Comparison of ENCODE assay signal across 20 cellular contexts in the genomic region with DNA sequence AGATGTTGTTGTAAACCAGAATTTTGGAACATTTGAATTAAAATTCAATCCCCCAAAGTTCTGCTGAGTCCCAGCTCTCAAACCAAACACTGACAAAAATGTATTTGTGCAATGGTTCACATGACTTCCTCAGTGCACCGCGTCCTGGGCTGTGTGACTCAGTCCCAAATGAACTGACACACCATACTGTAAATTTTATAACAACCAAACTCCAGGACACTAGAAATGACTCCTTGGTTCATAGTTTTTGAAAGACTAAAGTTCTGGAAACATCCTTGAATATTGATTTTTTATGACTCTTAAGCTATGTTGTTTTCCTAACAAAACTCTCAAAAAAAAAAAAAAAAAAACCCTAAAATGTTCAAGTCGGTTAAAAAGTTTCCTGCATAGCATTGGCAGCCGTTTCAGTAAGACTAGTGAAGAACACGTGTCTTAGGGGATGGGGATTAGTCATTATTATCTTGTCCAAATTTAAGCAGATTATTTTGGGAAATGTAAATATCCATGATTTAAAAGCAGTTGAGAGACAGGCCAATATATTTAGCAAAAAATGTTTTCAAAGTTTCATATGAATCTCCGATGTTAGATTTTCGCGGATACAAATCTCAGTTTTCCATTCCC.
DNase-seq lines count a peak whose midpoint lies in the region; ATAC-seq, FAIRE-seq and TF ChIP-seq lines count a peak whose summit lies in the region.
"Had no signal": no experiment of that assay in that cellular context is flagged by ENCODE, and none has a peak within 500 bp of the region (broad histone marks: within the 10 kb centered on the region; RNA-seq: fewer than 3 reads in every experiment).

No MANE protein-coding gene starts in this region.

- H3K9ac ChIP-seq in GM23248 (no peak overlapping the region), smooth muscle cell (ENCODE audit: low read depth) (no peak overlapping the region), kidney (ENCODE audit: low read length in 2 of 2) (no peak overlapping the region)

- H3K4me3 ChIP-seq in GM23248 (peak overlapping the region; percentile 35), cardiac fibroblast (replicated peaks in 1 of 2; ENCODE audit: low read depth in 2 of 2, low read length in 2 of 2) (no peak overlapping the region), left ventricle myocardium inferior (no peak overlapping the region), smooth muscle cell (no peak overlapping the region), kidney (ENCODE audit: low read length in 2 of 2) (no peak overlapping the region)
- H3K4me3 ChIP-seq: GM12878, K562 had no signal

- H3K4me2 ChIP-seq in GM23248 (ENCODE audit: unreplicated experiment) (peak overlapping the region; percentile 72), smooth muscle cell (peak overlapping the region; percentile 29)

- H3K4me1 Mint-ChIP-seq in activated naive CD8-positive, alpha-beta T cell treated with anti-CD3 and anti-CD28 coated beads, Interleukin-2, amount 50 U/mL, for 24 hours, result no peaks in the 10 kb centered on the region
- H3K4me1 Mint-ChIP-seq: CD4-positive, CD25-positive, alpha-beta regulatory T cell had no signal

- no peak overlapping the region for H3K27ac Mint-ChIP-seq in activated naive CD8-positive, alpha-beta T cell treated with anti-CD3 and anti-CD28 coated beads, Interleukin-2, amount 50 U/mL, for 24 hours
- H3K27ac Mint-ChIP-seq: CD4-positive, CD25-positive, alpha-beta regulatory T cell; stimulated activated naive CD8-positive, alpha-beta T cell treated with anti-CD3 and anti-CD28 coated beads, Interleukin-15, Interleukin-2, amounts not matched to agents 100 ng/mL and 50 ng/mL, for 24 hours had no signal

- H3K27ac ChIP-seq in GM23248, result peak overlapping the region; percentile 57
- peak overlapping the region; percentile 74 for H3K27ac ChIP-seq in left ventricle myocardium inferior (replicated peaks)
- no peak overlapping the region for H3K27ac ChIP-seq in smooth muscle cell (ENCODE audit: low read depth)
- H3K27ac ChIP-seq in kidney (ENCODE audit: low read depth in 2 of 2, low read length in 2 of 2), result no peak overlapping the region
- H3K27ac ChIP-seq: neutrophil had no signal

- TF ChIP-seq CTCF in cardiac fibroblast (IDR thresholded peaks at IDR 0.05; ENCODE audit: low read depth, low read length), result no peak
- no peak for TF ChIP-seq CTCF in left ventricle myocardium inferior (IDR thresholded peaks at IDR 0.05; ENCODE audit: borderline replicate concordance)
- no peak for TF ChIP-seq CTCF in smooth muscle cell (IDR thresholded peaks at IDR 0.05; ENCODE audit: borderline replicate concordance, insufficient read depth, poor library complexity, severe bottlenecking)
- TF ChIP-seq CTCF in kidney (IDR thresholded peaks at IDR 0.05; ENCODE audit: borderline replicate concordance, extremely low read depth, insufficient read depth), result no peak

- H3K9me3 ChIP-seq in GM23248 (ENCODE audit: low read depth), result no peaks in the 10 kb centered on the region
- H3K9me3 ChIP-seq in left ventricle myocardium inferior (replicated peaks), result no peaks in the 10 kb centered on the region
- no peaks in the 10 kb centered on the region for H3K9me3 ChIP-seq in smooth muscle cell (replicated peaks; ENCODE audit: low read depth)
- no peaks in the 10 kb centered on the region for H3K9me3 ChIP-seq in kidney (ENCODE audit: control insufficient read depth in 1 of 2, low read length in 2 of 2)
- H3K9me3 ChIP-seq: neutrophil had no signal

- DNase-seq in GM23248, result peak; percentile 83
- DNase-seq in cardiac fibroblast (ENCODE audit: low read depth in 2 of 2), result peak; percentile 43 to 77
- peak; percentile 33 for DNase-seq in left ventricle myocardium inferior
- no peak for DNase-seq in smooth muscle cell (lab: John Stamatoyannopoulos, UW; ENCODE audit: unreplicated experiment)
- DNase-seq in activated naive CD8-positive, alpha-beta T cell treated with anti-CD3 and anti-CD28 coated beads, Interleukin-2, amount 50 U/mL, for 24 hours, result no peak
- DNase-seq in NCI-H2227 treated with DMSO at 0.1 percent for 48 hours (lab: John Stamatoyannopoulos, UW), result no peak
- DNase-seq in kidney, result no peak
- DNase-seq: activated CD4-positive, alpha-beta T cell treated with anti-CD3 and anti-CD28 coated beads, Interleukin-2, amount 50 U/mL, for 48 hours; amygdala; CD4-positive, CD25-positive, alpha-beta regulatory T cell; DMS79 treated with DMSO at 0.1 percent for 48 hours; NCI-H1417 treated with DMSO at 0.1 percent for 48 hours; NCI-H446; SHP77 treated with DMSO at 0.1 percent for 48 hours had no signal

- 1 to 8% methylated on average over 8 of the region's 8 CpGs for WGBS in GM23248 (ENCODE audit: low coverage in 1 of 2, low lambda C conversion rate in 2 of 2, missing lambda C conversion rate in 2 of 2), 2 experiments
- WGBS in smooth muscle cell (ENCODE audit: low lambda C conversion rate), result 71% methylated on average over 8 of the region's 8 CpGs

- H3K27me3 ChIP-seq in GM23248 (replicated peaks; ENCODE audit: insufficient read depth) (no peaks in the 10 kb centered on the region), left ventricle myocardium inferior (ENCODE audit: low read depth) (no peaks in the 10 kb centered on the region), smooth muscle cell (ENCODE audit: low read depth) (no peaks in the 10 kb centered on the region)
- H3K27me3 ChIP-seq: neutrophil had no signal

- H2AFZ ChIP-seq in GM23248 (peak overlapping the region; percentile 27), smooth muscle cell (ENCODE audit: low read depth) (no peak overlapping the region)

- H3F3A ChIP-seq in GM23248 (ENCODE audit: insufficient read depth), result peaks cover 19% of the 10 kb centered on the region
- no peaks in the 10 kb centered on the region for H3F3A ChIP-seq in smooth muscle cell (ENCODE audit: low read depth)

- intact Hi-C loops in left ventricle myocardium inferior (cut with micrococcal nuclease), result loop anchor here (5.0 to 10.0 kb wide), 3 partner anchors 283 to 705 kb away; partner anchors contain the start of gene TCF4
- intact Hi-C loops in kidney (cut with DNase I), result no loop called here

- TF ChIP-seq POLR2A in GM18505 (IDR thresholded peaks at IDR 0.05; ENCODE audit: borderline replicate concordance, extremely low read depth, insufficient read depth, insufficient read length), result no peak

- H3K36me3 ChIP-seq in GM23248 (ENCODE audit: low read depth) (no peaks in the 10 kb centered on the region), left ventricle myocardium inferior (no peaks in the 10 kb centered on the region), smooth muscle cell (ENCODE audit: low read depth) (no peaks in the 10 kb centered on the region), kidney (ENCODE audit: control insufficient read depth in 1 of 2, insufficient read depth in 2 of 2, low read length in 2 of 2) (no peaks in the 10 kb centered on the region)
- H3K36me3 ChIP-seq: neutrophil had no signal

- H3K79me2 ChIP-seq in GM23248 (ENCODE audit: insufficient read depth) (no peaks in the 10 kb centered on the region), smooth muscle cell (ENCODE audit: low read depth) (no peaks in the 10 kb centered on the region)

- no peak for ATAC-seq in GM18505 (IDR thresholded peaks at IDR 0.05; ENCODE audit: unreplicated experiment)
- ATAC-seq in activated naive CD8-positive, alpha-beta T cell treated with anti-CD3 and anti-CD28 coated beads, Interleukin-2, amount 50 U/mL, for 24 hours, result no peak
- ATAC-seq: GM12878, K562 had no signal

- no peaks in the 10 kb centered on the region for H3K36me3 Mint-ChIP-seq in activated naive CD8-positive, alpha-beta T cell treated with anti-CD3 and anti-CD28 coated beads, Interleukin-2, amount 50 U/mL, for 24 hours (ENCODE audit: low read depth)
- H3K36me3 Mint-ChIP-seq: CD4-positive, CD25-positive, alpha-beta regulatory T cell; mesothelial cell of epicardium had no signal

- no peaks in the 10 kb centered on the region for H3K9me3 Mint-ChIP-seq in activated naive CD8-positive, alpha-beta T cell treated with anti-CD3 and anti-CD28 coated beads, Interleukin-2, amount 50 U/mL, for 24 hours
- H3K9me3 Mint-ChIP-seq: stimulated activated naive CD8-positive, alpha-beta T cell treated with anti-CD3 and anti-CD28 coated beads, Interleukin-15, Interleukin-2, amounts not matched to agents 100 ng/mL and 50 ng/mL, for 24 hours had no signal

- H3K4me1 ChIP-seq in GM23248 (ENCODE audit: insufficient read depth) (peaks cover 36% of the 10 kb centered on the region), left ventricle myocardium inferior (peaks cover 21% of the 10 kb centered on the region), smooth muscle cell (ENCODE audit: low read depth) (peaks cover 8% of the 10 kb centered on the region), kidney (ENCODE audit: control insufficient read depth in 1 of 2, insufficient read depth in 1 of 2, low read depth in 1 of 2, low read length in 2 of 2) (no peaks in the 10 kb centered on the region)

- in situ Hi-C loops in GM23248 (cut with MboI), result loop anchor here (25.0 kb wide), 1 partner anchor 692 kb away; no protein-coding TSS in a partner anchor

- FAIRE-seq in kidney (lab: Jason Lieb, UNC), result no peak
- FAIRE-seq: GM12878, K562 had no signal

- H3K4me3 Mint-ChIP-seq in activated naive CD8-positive, alpha-beta T cell treated with anti-CD3 and anti-CD28 coated beads, Interleukin-2, amount 50 U/mL, for 24 hours, result no peak overlapping the region
- H3K4me3 Mint-ChIP-seq: CD4-positive, CD25-positive, alpha-beta regulatory T cell; mesothelial cell of epicardium; stimulated activated naive CD8-positive, alpha-beta T cell treated with anti-CD3 and anti-CD28 coated beads, Interleukin-15, Interleukin-2, amounts not matched to agents 100 ng/mL and 50 ng/mL, for 24 hours had no signal

- H4K20me1 ChIP-seq in GM23248 (ENCODE audit: insufficient read depth) (no peaks in the 10 kb centered on the region), smooth muscle cell (ENCODE audit: low read depth) (no peaks in the 10 kb centered on the region)

- H3K9me2 ChIP-seq in GM23248 (ENCODE audit: insufficient read depth), result no peaks in the 10 kb centered on the region

- no peaks in the 10 kb centered on the region for H3K27me3 Mint-ChIP-seq in activated naive CD8-positive, alpha-beta T cell treated with anti-CD3 and anti-CD28 coated beads, Interleukin-2, amount 50 U/mL, for 24 hours
- H3K27me3 Mint-ChIP-seq: CD4-positive, CD25-positive, alpha-beta regulatory T cell; stimulated activated naive CD8-positive, alpha-beta T cell treated with anti-CD3 and anti-CD28 coated beads, Interleukin-15, Interleukin-2, amounts not matched to agents 100 ng/mL and 50 ng/mL, for 24 hours had no signal

Comparison
In these comparisons a context has a peak if more than half of its experiments do, and no peak if none do; other contexts are left out.
1. DNase-seq: peak in GM23248 (single experiment), cardiac fibroblast (2 of 2) and left ventricle myocardium inferior (single experiment); none in smooth muscle cell (single experiment), activated naive CD8-positive, alpha-beta T cell treated with anti-CD3 and anti-CD28 coated beads, Interleukin-2, amount 50 U/mL, for 24 hours (single experiment), NCI-H2227 treated with DMSO at 0.1 percent for 48 hours (single experiment) and kidney (single experiment).
2. H3K27ac ChIP-seq: peak in GM23248 (single experiment) and left ventricle myocardium inferior (single experiment); none in smooth muscle cell (single experiment) and kidney (0 of 2).